ENCODE assay signal across 11 cellular contexts in genomic region chr1:1205769-1206375, GRCh38. TPM values are rescaled to one million over a fixed set of nuclear protein-coding genes. Genes with fewer than 3 reads are reported as not detected.
DNase-seq lines count a peak whose midpoint lies in the region; ATAC-seq, FAIRE-seq and TF ChIP-seq lines count a peak whose summit lies in the region.
"Had no signal": no experiment of that assay in that cellular context is flagged by ENCODE, and none has a peak within 500 bp of the region (broad histone marks: within the 10 kb centered on the region; RNA-seq: fewer than 3 reads in every experiment).

No MANE protein-coding gene starts in this region.

- BruUV-seq in HCT116 (replicated peaks; lab: Mats Ljungman, UMichigan), result no TSS peak
- no TSS peak for BruUV-seq in GM12878 (replicated peaks; lab: Mats Ljungman, UMichigan)

- SMC1A ChIA-PET in GM12878 (lab: Charles Lee; ENCODE audit: uncharacterized antibody, unreplicated experiment), result interaction anchor here (1.0 to 1.5 kb wide), 2 partner anchors 45 to 84 kb away, joined by 3 to 4 read pairs; no protein-coding TSS in a partner anchor

- H3K27ac ChIP-seq in BLaER1 treated with 17β-estradiol and CSF1 and Interleukin-3, amounts not matched to agents 10 nM and 100 nM, result 0 out of 22 replicates have a peak overlapping the region, but pooled peaks of 1 of the 11 experiments have one; percentile 3
- H3K27ac ChIP-seq in HCT116 (ENCODE audit: low read depth, low read length) (peak overlapping the region; percentile 94), GM12878 (ENCODE audit: control insufficient read depth, insufficient read depth) (no peak overlapping the region)
- H3K27ac ChIP-seq: cardiac muscle cell had no signal

- DNase-seq in HCT116 (ENCODE audit: low read depth, low spot score) (no peak), GM12878 (ENCODE audit: low read depth, low spot score) (no peak), NCI-H2081 (lab: John Stamatoyannopoulos, UW) (no peak), MV-4-11 (lab: John Stamatoyannopoulos, UW) (no peak), NCI-H345 treated with DMSO at 0.1 percent for 48 hours (lab: John Stamatoyannopoulos, UW; ENCODE audit: unreplicated experiment) (no peak)
- DNase-seq in central memory CD4-positive, alpha-beta T cell, result no peak

- H3K9me3 ChIP-seq in BLaER1 treated with 17β-estradiol and CSF1 and Interleukin-3, amounts not matched to agents 10 nM and 100 nM (replicated peaks in 1 of 11), result no peaks in the 10 kb centered on the region; a peak in 1 of 22 replicates
- H3K9me3 ChIP-seq in HCT116 (ENCODE audit: control insufficient read depth in 1 of 2, insufficient read depth in 1 of 2, low read depth in 1 of 2, low read length in 2 of 2) (no peaks in the 10 kb centered on the region), GM12878 (replicated peaks; ENCODE audit: control insufficient read depth, insufficient read depth, low read length) (no peaks in the 10 kb centered on the region), mononuclear cell (ENCODE audit: low read depth, low read length) (no peaks in the 10 kb centered on the region)

- intact Hi-C loops in HCT116 (cut with micrococcal nuclease) (loop anchor here (5.0 kb wide), 1 partner anchor 44 kb away; no protein-coding TSS in a partner anchor), GM12878 (cut with micrococcal nuclease; ENCODE audit: unreplicated experiment) (no loop called here)

- POLR2A ChIA-PET in HCT116 (lab: Charles Lee), result no interaction called here
- POLR2A ChIA-PET in GM12878 (lab: Charles Lee), result interaction anchor here (0.9 to 1.3 kb wide), 3 partner anchors 34 to 45 kb away, joined by 3 to 4 read pairs (median 3); no protein-coding TSS in a partner anchor

- H3K9ac ChIP-seq in BLaER1 treated with 17β-estradiol and CSF1 and Interleukin-3, amounts not matched to agents 10 nM and 100 nM, result peak overlapping the region in 10 of 11 experiments; percentile 21 to 69 (median 56); a peak in 17 of 22 replicates
- H3K9ac ChIP-seq in HCT116 (ENCODE audit: low read length), result peak overlapping the region; percentile 83
- no peak overlapping the region; the same call in 1 of the 2 replicates for H3K9ac ChIP-seq in GM12878 (ENCODE audit: control insufficient read depth, insufficient read depth, low read length)

- TF ChIP-seq RAD21 in HCT116 (IDR thresholded peaks at IDR 0.05; ENCODE audit: low read depth) (no peak), GM12878 (IDR thresholded peaks at IDR 0.05; ENCODE audit: insufficient read depth, low read depth, low read length) (0 out of 2 replicates have a peak, but pooled peaks have one; percentile 8)

- H3K27me3 ChIP-seq in BLaER1 treated with 17β-estradiol and CSF1 and Interleukin-3, amounts not matched to agents 10 nM and 100 nM, result peaks cover 25 to 72% (median 45%) of the 10 kb centered on the region in 11 experiments
- no peaks in the 10 kb centered on the region for H3K27me3 ChIP-seq in HCT116 (ENCODE audit: insufficient read depth, low read length)
- peaks cover 0 to 8% of the 10 kb centered on the region in 2 experiments; a peak in 1 of 4 replicates for H3K27me3 ChIP-seq in GM12878 (replicated peaks in 1 of 2; ENCODE audit: control insufficient read depth in 2 of 2, insufficient read depth in 2 of 2, low read length in 1 of 2)
- peaks cover 13% of the 10 kb centered on the region for H3K27me3 ChIP-seq in mononuclear cell (ENCODE audit: insufficient read depth, low read length)

- no peaks in the 10 kb centered on the region for H3K36me3 ChIP-seq in BLaER1 treated with 17β-estradiol and CSF1 and Interleukin-3, amounts not matched to agents 10 nM and 100 nM
- H3K36me3 ChIP-seq in HCT116 (ENCODE audit: control insufficient read depth in 1 of 2, insufficient read depth in 2 of 2, low read length in 2 of 2) (no peaks in the 10 kb centered on the region), GM12878 (ENCODE audit: control insufficient read depth in 2 of 2, insufficient read depth in 2 of 2, low read length in 1 of 2) (no peaks in the 10 kb centered on the region)
- H3K36me3 ChIP-seq: cardiac muscle cell had no signal

- TF ChIP-seq EP300 in GM12878 (IDR thresholded peaks at IDR 0.05; ENCODE audit: borderline replicate concordance in 1 of 2, control insufficient read depth in 1 of 2, low read depth in 2 of 2, low read length in 2 of 2), result no peak

- 11% methylated on average over 31 of the region's 31 CpGs for WGBS in GM12878 (ENCODE audit: insufficient coverage, insufficient replicate concordance, low lambda C conversion rate, missing lambda C conversion rate)

- RAD21 ChIA-PET in HCT116 (lab: Charles Lee; ENCODE audit: low non-redundant PET in 1 of 2, low total read pairs in 2 of 2, uncharacterized antibody in 2 of 2, unreplicated experiment in 2 of 2) (no interaction called here), GM12878 (lab: Charles Lee; ENCODE audit: unreplicated experiment) (interaction anchor here (0.9 to 2.1 kb wide), 6 partner anchors 25 to 86 kb away, joined by 3 to 10 read pairs (median 5); no protein-coding TSS in a partner anchor)

- FAIRE-seq in GM12878 (lab: Jason Lieb, UNC), result no peak
- FAIRE-seq: G401.6 had no signal

- TF ChIP-seq CTCF in HCT116 (IDR thresholded peaks at IDR 0.05 in 2 of 3, conservative IDR thresholded peaks at IDR 0.05 in 1 of 3; ENCODE audit: borderline replicate concordance in 1 of 3, insufficient read depth in 1 of 3, low read depth in 2 of 3, low read length in 2 of 3) (no peak), GM12878 (IDR thresholded peaks at IDR 0.05 in 2 of 3, conservative IDR thresholded peaks at IDR 0.05 in 1 of 3; ENCODE audit: control insufficient read depth in 2 of 3, extremely low read depth in 1 of 3, insufficient read depth in 1 of 3, low read depth in 3 of 3, low read length in 3 of 3) (no peak)

- peaks cover 0 to 54% (median 31%) of the 10 kb centered on the region in 11 experiments; a peak in 16 of 22 replicates for H4K20me1 ChIP-seq in BLaER1 treated with 17β-estradiol and CSF1 and Interleukin-3, amounts not matched to agents 10 nM and 100 nM
- H4K20me1 ChIP-seq in HCT116 (ENCODE audit: insufficient read depth) (no peaks in the 10 kb centered on the region), GM12878 (ENCODE audit: control insufficient read depth, insufficient read depth) (no peaks in the 10 kb centered on the region)

- H3K9me2 ChIP-seq in HCT116 (ENCODE audit: insufficient read depth), result no peaks in the 10 kb centered on the region

- TF ChIP-seq POLR2A in HCT116 (IDR thresholded peaks at IDR 0.05; ENCODE audit: borderline replicate concordance, extremely low read depth, insufficient read depth, insufficient read length), result no peak
- no peak for TF ChIP-seq POLR2A in GM12878 (IDR thresholded peaks at IDR 0.05; ENCODE audit: low read depth, low read length)

- H3K79me2 ChIP-seq in HCT116 (ENCODE audit: insufficient read depth, low read length), result peaks cover 8% of the 10 kb centered on the region; the same call in 1 of the 2 replicates
- no peaks in the 10 kb centered on the region for H3K79me2 ChIP-seq in GM12878 (ENCODE audit: control insufficient read depth, insufficient read depth, low read length)

- peak; percentile 22 for ATAC-seq in HCT116
- peak; percentile 2; the same call in 1 of the 3 replicates for ATAC-seq in GM12878

- CTCF ChIA-PET in HCT116 (lab: Charles Lee), result no interaction called here
- CTCF ChIA-PET in GM12878 (lab: Yijun Ruan, JAX), result interaction anchor here (2.0 kb wide), 1 partner anchor 85 kb away, joined by 25 read pairs; no protein-coding TSS in a partner anchor

- in situ Hi-C loops in GM12878 (cut with MboI), result no loop called here

- H2AFZ ChIP-seq in HCT116 (ENCODE audit: low read depth, low read length, poor library complexity, severe bottlenecking), result no peak overlapping the region
- H2AFZ ChIP-seq in GM12878 (ENCODE audit: control insufficient read depth, low read depth, low read length), result peak overlapping the region; percentile 15; the same call in 1 of the 2 replicates

- H3K4me1 ChIP-seq in BLaER1 treated with 17β-estradiol and CSF1 and Interleukin-3, amounts not matched to agents 10 nM and 100 nM, result peaks cover 57 to 63% (median 61%) of the 10 kb centered on the region in 10 experiments
- peaks cover 30 to 43% of the 10 kb centered on the region in 2 experiments for H3K4me1 ChIP-seq in HCT116 (ENCODE audit: control insufficient read depth in 1 of 2, insufficient read depth in 2 of 2, low read length in 2 of 2)
- H3K4me1 ChIP-seq in GM12878 (ENCODE audit: control insufficient read depth, insufficient read depth, low read length), result peaks cover 28% of the 10 kb centered on the region
- peaks cover 37% of the 10 kb centered on the region for H3K4me1 ChIP-seq in mononuclear cell (ENCODE audit: insufficient read depth, low read length)

- H3K4me2 ChIP-seq in BLaER1 treated with 17β-estradiol and CSF1 and Interleukin-3, amounts not matched to agents 10 nM and 100 nM, result peak overlapping the region; percentile 90 to 99 (median 97)
- peak overlapping the region; percentile 97 for H3K4me2 ChIP-seq in HCT116 (ENCODE audit: low read length)
- H3K4me2 ChIP-seq in GM12878 (ENCODE audit: control insufficient read depth, insufficient read depth), result peak overlapping the region; percentile 89

- peak overlapping the region; percentile 1 to 61 (median 46); a peak in 19 of 20 replicates for H3K4me3 ChIP-seq in BLaER1 treated with 17β-estradiol and CSF1 and Interleukin-3, amounts not matched to agents 10 nM and 100 nM
- H3K4me3 ChIP-seq in HCT116 (replicated peaks in 1 of 2; ENCODE audit: low read depth in 1 of 2, low read length in 2 of 2) (peak overlapping the region; percentile 67 to 70), GM12878 (no peak overlapping the region), mononuclear cell (ENCODE audit: low read length) (peak overlapping the region; percentile 19)
- H3K4me3 ChIP-seq: cardiac muscle cell had no signal

RNA-seq across cellular contexts. Expression of gene TNFRSF18, which starts 0.5 kb away (rescaled TPM):
- total RNA-seq in HCT116 (2021; ENCODE audit: unreplicated experiment) (56.2 TPM), GM12878 (2014; rRNA removed) (4.6 and 4.8 TPM in 2 replicates), GM12878 (2014; rRNA removed; fragmentation: Illumina TruSeq; extraction: Trizol) (0.37 and 0.72 TPM in 2 replicates), GM12878 (2021) (6.1 and 6.3 TPM in 2 replicates), mononuclear cell (1.2 TPM)
- polyA plus RNA-seq in HCT116 (2012), result 52.4 and 63.6 TPM in 2 replicates
- 10.6 and 12.0 TPM in 2 replicates for total RNA-seq in GM12878 (2013; cell fraction: nucleolus; rRNA removed)
- polyA plus RNA-seq in GM12878 (2011; ENCODE audit: low read depth), result 1.9 TPM
- polyA plus RNA-seq in GM12878 (2011; rRNA removed) (2.0 and 4.5 TPM in 2 replicates), GM12878 (2014; fragmentation: Illumina TruSeq; extraction: Trizol) (0.53 TPM in 1 of 2 replicates, not detected in the other), GM12878 (2014; fragmentation: Nextera tagmentation; extraction: Ambion mirVana) (under 1 TPM in 1 of 2 experiments, not detected in 1; 0.18 TPM), GM12878 (2014; rRNA removed) (7.0 and 7.5 TPM in 2 replicates), GM12878 (2016; fragmentation: Nextera tagmentation; extraction: Ambion mirVana) (1 to 10 TPM; 1.3 to 1.5 TPM)
- 8.1 and 12.6 TPM in 2 replicates for polyA plus RNA-seq in GM12878 (2011; cell fraction: cytosol; rRNA removed)
- polyA plus RNA-seq in GM12878 (2011; cell fraction: nucleus; rRNA removed), result 21.6 and 27.6 TPM in 2 replicates
- polyA plus RNA-seq in GM12878 (2012), result 5.4 and 5.5 TPM in 2 replicates
- polyA minus RNA-seq in GM12878 (2011; rRNA and poly(A)+ RNA removed), result 1.2 and 5.0 TPM in 2 replicates
- 1.4 and 4.8 TPM in 2 replicates for polyA minus RNA-seq in GM12878 (2011; cell fraction: cytosol; rRNA and poly(A)+ RNA removed)
- polyA minus RNA-seq in GM12878 (2011; cell fraction: nucleus; rRNA and poly(A)+ RNA removed), result 1.7 and 2.2 TPM in 2 replicates
- total RNA-seq: cardiac muscle cell had no signal

RNA-seq across cellular contexts. Expression of gene TNFRSF4, which starts 8.1 kb away (rescaled TPM):
- total RNA-seq in HCT116 (2021; ENCODE audit: unreplicated experiment) (0.37 TPM), GM12878 (2014; rRNA removed) (6.2 and 6.9 TPM in 2 replicates), GM12878 (2014; rRNA removed; fragmentation: Illumina TruSeq; extraction: Trizol) (0.51 and 0.67 TPM in 2 replicates), GM12878 (2021) (6.1 and 6.5 TPM in 2 replicates), mononuclear cell (3.3 TPM)
- 0.09 TPM in 1 of 2 replicates, not detected in the other for polyA plus RNA-seq in HCT116 (2012)
- 8.5 and 8.7 TPM in 2 replicates for total RNA-seq in GM12878 (2013; cell fraction: nucleolus; rRNA removed)
- polyA plus RNA-seq in GM12878 (2011; ENCODE audit: low read depth), result 0.39 TPM
- polyA plus RNA-seq in GM12878 (2011; rRNA removed) (0.33 TPM in 1 of 2 replicates, not detected in the other), GM12878 (2014; fragmentation: Illumina TruSeq; extraction: Trizol) (0.24 TPM in 1 of 2 replicates, not detected in the other), GM12878 (2014; fragmentation: Nextera tagmentation; extraction: Ambion mirVana) (under 1 TPM in 1 of 2 experiments, not detected in 1; 0.05 TPM), GM12878 (2014; rRNA removed) (6.5 and 7.3 TPM in 2 replicates), GM12878 (2016; fragmentation: Nextera tagmentation; extraction: Ambion mirVana) (1 to 10 TPM; 2.5 to 2.8 TPM)
- polyA plus RNA-seq in GM12878 (2011; cell fraction: cytosol; rRNA removed), result 0.37 and 0.75 TPM in 2 replicates
- 1.3 and 1.6 TPM in 2 replicates for polyA plus RNA-seq in GM12878 (2011; cell fraction: nucleus; rRNA removed)
- polyA plus RNA-seq in GM12878 (2012), result 3.1 and 3.3 TPM in 2 replicates
- polyA minus RNA-seq in GM12878 (2011; rRNA and poly(A)+ RNA removed), result not detected in 2 replicates
- not detected in 2 replicates for polyA minus RNA-seq in GM12878 (2011; cell fraction: cytosol; rRNA and poly(A)+ RNA removed)
- 0.24 and 0.67 TPM in 2 replicates for polyA minus RNA-seq in GM12878 (2011; cell fraction: nucleus; rRNA and poly(A)+ RNA removed)
- total RNA-seq: cardiac muscle cell had no signal
- polyA plus RNA-seq: cardiac muscle cell had no signal

RNA-seq across cellular contexts. Expression of gene SDF4, which starts 25.9 kb away (rescaled TPM):
- 133 TPM for total RNA-seq in HCT116 (2021; ENCODE audit: unreplicated experiment)
- polyA plus RNA-seq in HCT116 (2012), result 118 and 119 TPM in 2 replicates
- total RNA-seq in GM12878 (2013; cell fraction: nucleolus; rRNA removed), result 53.9 and 54.1 TPM in 2 replicates
- 43.1 and 48.7 TPM in 2 replicates for total RNA-seq in GM12878 (2014; rRNA removed)
- 25.8 and 31.8 TPM in 2 replicates for total RNA-seq in GM12878 (2014; rRNA removed; fragmentation: Illumina TruSeq; extraction: Trizol)
- 92.2 and 97.2 TPM in 2 replicates for total RNA-seq in GM12878 (2021)
- polyA plus RNA-seq in GM12878 (2011; ENCODE audit: low read depth), result 16.2 TPM
- 16.4 and 28.8 TPM in 2 replicates for polyA plus RNA-seq in GM12878 (2011; rRNA removed)
- 30.5 and 38.1 TPM in 2 replicates for polyA plus RNA-seq in GM12878 (2011; cell fraction: cytosol; rRNA removed)
- polyA plus RNA-seq in GM12878 (2011; cell fraction: nucleus; rRNA removed), result 93.2 and 136 TPM in 2 replicates
- polyA plus RNA-seq in GM12878 (2012), result 57.3 and 60.4 TPM in 2 replicates
- 5.9 and 27.2 TPM in 2 replicates for polyA plus RNA-seq in GM12878 (2014; fragmentation: Illumina TruSeq; extraction: Trizol)
- polyA plus RNA-seq in GM12878 (2014; fragmentation: Nextera tagmentation; extraction: Ambion mirVana), result 1 to 10 TPM in 1 of 2 experiments, under 1 TPM in 1; 0.44 to 2.0 TPM
- polyA plus RNA-seq in GM12878 (2014; rRNA removed), result 51.5 and 65.0 TPM in 2 replicates
- 10 to 100 TPM; 78.5 to 87.8 TPM for polyA plus RNA-seq in GM12878 (2016; fragmentation: Nextera tagmentation; extraction: Ambion mirVana)
- polyA minus RNA-seq in GM12878 (2011; rRNA and poly(A)+ RNA removed), result 24.1 and 24.7 TPM in 2 replicates
- 15.0 and 18.9 TPM in 2 replicates for polyA minus RNA-seq in GM12878 (2011; cell fraction: cytosol; rRNA and poly(A)+ RNA removed)
- 27.2 and 42.8 TPM in 2 replicates for polyA minus RNA-seq in GM12878 (2011; cell fraction: nucleus; rRNA and poly(A)+ RNA removed)
- 50.0 TPM for total RNA-seq in mononuclear cell

RNA-seq across cellular contexts. Expression of gene B3GALT6, which starts 26.2 kb away (rescaled TPM):
- total RNA-seq in HCT116 (2021; ENCODE audit: unreplicated experiment) (16.3 TPM), GM12878 (2014; rRNA removed) (18.3 and 20.8 TPM in 2 replicates), GM12878 (2014; rRNA removed; fragmentation: Illumina TruSeq; extraction: Trizol) (6.7 and 7.8 TPM in 2 replicates), GM12878 (2021) (18.7 and 20.6 TPM in 2 replicates), mononuclear cell (5.9 TPM)
- 7.1 and 7.8 TPM in 2 replicates for polyA plus RNA-seq in HCT116 (2012)
- total RNA-seq in GM12878 (2013; cell fraction: nucleolus; rRNA removed), result 13.9 and 14.3 TPM in 2 replicates
- polyA plus RNA-seq in GM12878 (2011; ENCODE audit: low read depth), result 2.2 TPM
- polyA plus RNA-seq in GM12878 (2011; rRNA removed) (1.5 and 2.2 TPM in 2 replicates), GM12878 (2014; fragmentation: Illumina TruSeq; extraction: Trizol) (5.8 and 6.8 TPM in 2 replicates), GM12878 (2014; fragmentation: Nextera tagmentation; extraction: Ambion mirVana) (1 to 10 TPM in 1 of 2 experiments, under 1 TPM in 1; 0.53 to 1.6 TPM), GM12878 (2014; rRNA removed) (14.2 and 17.1 TPM in 2 replicates), GM12878 (2016; fragmentation: Nextera tagmentation; extraction: Ambion mirVana) (1 to 10 TPM; 1.1 to 1.6 TPM)
- 2.8 and 4.3 TPM in 2 replicates for polyA plus RNA-seq in GM12878 (2011; cell fraction: cytosol; rRNA removed)
- polyA plus RNA-seq in GM12878 (2011; cell fraction: nucleus; rRNA removed), result 5.4 and 7.7 TPM in 2 replicates
- 5.4 and 6.2 TPM in 2 replicates for polyA plus RNA-seq in GM12878 (2012)
- 2.4 and 2.9 TPM in 2 replicates for polyA minus RNA-seq in GM12878 (2011; rRNA and poly(A)+ RNA removed)
- polyA minus RNA-seq in GM12878 (2011; cell fraction: cytosol; rRNA and poly(A)+ RNA removed), result 1.2 and 2.7 TPM in 2 replicates
- 12.7 and 22.7 TPM in 2 replicates for polyA minus RNA-seq in GM12878 (2011; cell fraction: nucleus; rRNA and poly(A)+ RNA removed)

RNA-seq across cellular contexts. Expression of gene TTLL10, which starts 32.2 kb away (rescaled TPM):
- total RNA-seq in HCT116 (2021; ENCODE audit: unreplicated experiment), result 0.10 TPM
- polyA plus RNA-seq in HCT116 (2012), result 0.03 TPM in 1 of 2 replicates, not detected in the other
- not detected in 2 replicates for total RNA-seq in GM12878 (2013; cell fraction: nucleolus; rRNA removed)
- total RNA-seq in GM12878 (2014; rRNA removed), result not detected in 2 replicates
- not detected in 2 replicates for total RNA-seq in GM12878 (2014; rRNA removed; fragmentation: Illumina TruSeq; extraction: Trizol)
- not detected in 2 replicates for total RNA-seq in GM12878 (2021)
- polyA plus RNA-seq in GM12878 (2011; ENCODE audit: low read depth), result not detected
- not detected in 2 replicates for polyA plus RNA-seq in GM12878 (2011; rRNA removed)
- not detected in 2 replicates for polyA plus RNA-seq in GM12878 (2011; cell fraction: cytosol; rRNA removed)
- not detected in 2 replicates for polyA plus RNA-seq in GM12878 (2011; cell fraction: nucleus; rRNA removed)
- polyA plus RNA-seq in GM12878 (2012), result not detected in 2 replicates
- not detected in 2 replicates for polyA plus RNA-seq in GM12878 (2014; fragmentation: Illumina TruSeq; extraction: Trizol)
- not detected for polyA plus RNA-seq in GM12878 (2014; fragmentation: Nextera tagmentation; extraction: Ambion mirVana)
- not detected in 2 replicates for polyA plus RNA-seq in GM12878 (2014; rRNA removed)
- polyA plus RNA-seq in GM12878 (2016; fragmentation: Nextera tagmentation; extraction: Ambion mirVana), result not detected
- polyA minus RNA-seq in GM12878 (2011; rRNA and poly(A)+ RNA removed), result not detected in 2 replicates
- polyA minus RNA-seq in GM12878 (2011; cell fraction: cytosol; rRNA and poly(A)+ RNA removed), result not detected in 2 replicates
- not detected in 2 replicates for polyA minus RNA-seq in GM12878 (2011; cell fraction: nucleus; rRNA and poly(A)+ RNA removed)
- 0.42 TPM for total RNA-seq in mononuclear cell
- total RNA-seq: cardiac muscle cell, liver had no signal
- polyA plus RNA-seq: liver had no signal
